In genomic region chr14:51895425-51895824, GRCh38 we compare ENCODE assay signal across 17 cellular contexts.
"Had no signal": no experiment of that assay in that cellular context is flagged by ENCODE, and none has a peak within 500 bp of the region (broad histone marks: within the 10 kb centered on the region; RNA-seq: fewer than 3 reads in every experiment).

No MANE protein-coding gene starts in this region.

- ATAC-seq: gastrocnemius medialis; left colon; mucosa of descending colon; pancreas; right lobe of liver; stimulated activated memory B cell treated with anti-CD40 and anti-IgM and Interleukin-4, amounts not matched to agents 10 μg/mL and 1 μg/mL and 100 μg/mL, for 72 hours; upper lobe of right lung had no signal

- DNase-seq: colonic mucosa; effector CD4-positive, alpha-beta T cell; gastrocnemius medialis; kidney; left colon; mammary epithelial cell; mucosa of descending colon; occipital lobe; pancreas; right lobe of liver; spleen; stimulated activated CD4-positive, alpha-beta T cell treated with anti-CD3 and anti-CD28 coated beads, Interleukin-15, amount 100 ng/mL, for 24 hours; stimulated activated CD4-positive, alpha-beta T cell treated with anti-CD3 and anti-CD28 coated beads, Interleukin-1b, Interleukin-23, amount 100 ng/mL, for 48 hours; stimulated activated CD4-positive, alpha-beta T cell treated with anti-CD3 and anti-CD28 coated beads, Interleukin-4, amount 100 ng/mL, for 24 hours; testis; upper lobe of right lung had no signal

- FAIRE-seq: pancreas had no signal
